ENCODE assay signal across 22 cellular contexts in genomic region chr1:24886241-24886640, GRCh38.
DNase-seq lines count a peak whose midpoint lies in the region; TF ChIP-seq lines count a peak whose summit lies in the region.
"Had no signal": no experiment of that assay in that cellular context is flagged by ENCODE, and none has a peak within 500 bp of the region (broad histone marks: within the 10 kb centered on the region; RNA-seq: fewer than 3 reads in every experiment).

No MANE protein-coding gene starts in this region.

- DNase-seq in activated CD4-positive, alpha-beta T cell treated with anti-CD3 and anti-CD28 coated beads for 48 hours: peak; percentile 1
- DNase-seq in activated CD4-positive, alpha-beta T cell treated with anti-CD3 and anti-CD28 coated beads for 1 hour: no peak
- peak; percentile 2 for DNase-seq in GM10248 (ENCODE audit: extremely low spot score)
- peak; percentile 31 for DNase-seq in ecto neural progenitor cell (ENCODE audit: low spot score)
- peak; percentile 9 for DNase-seq in stimulated activated CD8-positive, alpha-beta memory T cell treated with anti-CD3 and anti-CD28 coated beads, Interleukin-4, amount 100 ng/mL, for 48 hours
- no peak for DNase-seq in COLO668 (lab: John Stamatoyannopoulos, UW; ENCODE audit: unreplicated experiment)
- no peak for DNase-seq in NCI-H1694 treated with DMSO at 0.1 percent for 48 hours (lab: John Stamatoyannopoulos, UW)
- DNase-seq in NCI-H1105 treated with DMSO at 0.1 percent for 48 hours (lab: John Stamatoyannopoulos, UW): no peak
- DNase-seq: activated naive CD8-positive, alpha-beta T cell treated with anti-CD3 and anti-CD28 coated beads, Interleukin-2, amount 50 U/mL, for 24 hours; Calu3; DMS79 treated with DMSO at 0.1 percent for 48 hours; endodermal cell; GDM1; GM23248; left ventricle myocardium inferior; NCI-H146; NCI-H446; NCI-H774; right cardiac atrium; SHP77; stimulated activated CD4-positive, alpha-beta T cell treated with anti-CD3 and anti-CD28 coated beads, Interleukin-12 subunit alpha, Interleukin-12 subunit beta, amount 100 ng/mL, for 4 hours; stimulated activated CD4-positive, alpha-beta T cell treated with anti-CD3 and anti-CD28 coated beads, Interleukin-2, amount 100 ng/mL, for 48 hours had no signal

- POLR2A ChIA-PET in GM10248 (lab: Yijun Ruan, JAX): no interaction called here

- no peak for TF ChIP-seq CTCF in GM10248 (IDR thresholded peaks at IDR 0.05; ENCODE audit: control extremely low read depth, extremely low read depth, low read depth, missing control alignments)

- CTCF ChIA-PET in GM10248 (lab: Yijun Ruan, JAX): interaction anchor here (4.1 kb wide), 1 partner anchor 12 kb away, joined by 23 read pairs; no protein-coding TSS in a partner anchor

Comparison
In these comparisons a context has a peak if more than half of its experiments do, and no peak if none do; other contexts are left out.
1. DNase-seq: peak in activated CD4-positive, alpha-beta T cell treated with anti-CD3 and anti-CD28 coated beads for 48 hours (single experiment), GM10248 (single experiment), ecto neural progenitor cell (single experiment) and stimulated activated CD8-positive, alpha-beta memory T cell treated with anti-CD3 and anti-CD28 coated beads, Interleukin-4, amount 100 ng/mL, for 48 hours (single experiment); none in activated CD4-positive, alpha-beta T cell treated with anti-CD3 and anti-CD28 coated beads for 1 hour (single experiment), COLO668 (single experiment), NCI-H1694 treated with DMSO at 0.1 percent for 48 hours (single experiment) and NCI-H1105 treated with DMSO at 0.1 percent for 48 hours (single experiment).